ENCODE assay signal across 8 cellular contexts in the genomic region with DNA sequence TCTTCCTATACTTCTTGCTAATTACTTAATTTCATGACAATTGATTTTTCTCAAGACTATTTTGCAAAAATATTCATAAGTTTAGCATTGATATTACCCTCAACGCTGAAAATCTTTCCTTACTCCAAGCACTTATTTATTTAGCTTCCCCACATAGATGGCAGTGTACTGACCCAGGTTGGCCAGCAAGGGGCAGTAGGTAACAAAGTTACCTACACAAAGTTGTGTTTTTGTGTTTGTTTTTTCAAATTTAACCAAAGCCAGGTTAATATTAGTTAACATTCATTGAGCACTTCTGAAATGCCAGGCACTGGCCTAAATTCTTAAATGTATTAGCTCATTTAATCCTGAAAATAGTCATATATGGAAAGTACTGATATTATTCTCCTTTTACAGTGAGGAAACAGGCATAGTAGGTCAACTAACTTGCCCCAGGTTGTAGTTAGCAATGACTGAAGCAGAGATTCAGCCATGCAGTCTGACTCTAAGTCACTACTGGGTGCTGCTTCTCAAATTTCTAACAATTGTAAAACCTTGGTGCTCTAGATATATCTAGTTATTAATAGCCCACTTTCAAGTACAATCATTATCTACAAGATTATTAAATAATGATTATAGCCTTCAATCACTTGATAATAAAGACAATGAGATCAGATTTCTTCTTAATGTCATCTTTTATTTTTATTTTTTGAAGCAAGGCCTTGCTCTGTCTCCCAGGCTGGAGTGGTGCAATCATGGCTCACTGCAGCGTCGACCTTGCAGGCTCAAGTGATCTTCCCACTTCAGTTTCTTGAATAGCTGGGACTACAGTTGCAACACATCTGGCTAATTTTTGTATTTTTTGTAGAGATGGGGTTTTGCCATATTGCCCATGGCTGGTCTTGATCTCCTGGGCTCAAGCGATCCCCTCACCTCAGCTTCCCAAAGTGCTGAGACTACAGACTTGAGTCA. TPM values are rescaled to one million over a fixed set of nuclear protein-coding genes. Genes with fewer than 3 reads are reported as not detected.
A peak's percentile ranks its signal among the peaks of the same experiment; 100 is the strongest.
DNase-seq lines count a peak whose midpoint lies in the region; ATAC-seq, FAIRE-seq and TF ChIP-seq lines count a peak whose summit lies in the region.

No MANE protein-coding gene starts in this region.

- H3K4me1 ChIP-seq in right atrium auricular region: peaks cover 0 to 11% of the 10 kb centered on the region in 2 donors

- ATAC-seq in GM21423 (IDR thresholded peaks at IDR 0.05; ENCODE audit: unreplicated experiment) (peak; percentile 71), HG03025 (IDR thresholded peaks at IDR 0.05; ENCODE audit: low FRiP score, unreplicated experiment) (no peak), GM19455 (IDR thresholded peaks at IDR 0.05; ENCODE audit: unreplicated experiment) (no peak)

- no peak overlapping the region for H3K27ac ChIP-seq in right atrium auricular region

- no peak for DNase-seq in D721Med (ENCODE audit: insufficient read length, low spot score)
- DNase-seq in NCI-H2171 (lab: John Stamatoyannopoulos, UW): peak; percentile 6
- DNase-seq in activated naive CD8-positive, alpha-beta T cell treated with anti-CD3 and anti-CD28 coated beads for 36 hours: peak; percentile 20
- no peak for DNase-seq in right atrium auricular region (ENCODE audit: low spot score)
- peak; percentile 17 for DNase-seq in stimulated activated CD4-positive, alpha-beta T cell treated with anti-CD3 and anti-CD28 coated beads, Interleukin-4, amount 100 ng/mL, for 1 hour

- peaks cover 6% of the 10 kb centered on the region for H3K4me1 Mint-ChIP-seq in activated naive CD8-positive, alpha-beta T cell treated with anti-CD3 and anti-CD28 coated beads for 36 hours

- H3K4me3 ChIP-seq in right atrium auricular region: no peak overlapping the region

- no peaks in the 10 kb centered on the region for H3K27me3 Mint-ChIP-seq in activated naive CD8-positive, alpha-beta T cell treated with anti-CD3 and anti-CD28 coated beads for 36 hours

- peaks cover 4% of the 10 kb centered on the region for H3K36me3 Mint-ChIP-seq in activated naive CD8-positive, alpha-beta T cell treated with anti-CD3 and anti-CD28 coated beads for 36 hours

- no peak for FAIRE-seq in D721Med (lab: Jason Lieb, UNC)

- no peaks in the 10 kb centered on the region for H3K36me3 ChIP-seq in right atrium auricular region

- peak; percentile 65 for TF ChIP-seq CTCF in D721Med (IDR thresholded peaks at IDR 0.05; ENCODE audit: insufficient read depth, missing control alignments)
- peak; percentile 79 to 80 for TF ChIP-seq CTCF in right atrium auricular region (IDR thresholded peaks at IDR 0.05)

- no peaks in the 10 kb centered on the region for H3K27me3 ChIP-seq in right atrium auricular region

- H3K27ac Mint-ChIP-seq in activated naive CD8-positive, alpha-beta T cell treated with anti-CD3 and anti-CD28 coated beads for 36 hours: no peak overlapping the region

- H3K4me3 Mint-ChIP-seq in activated naive CD8-positive, alpha-beta T cell treated with anti-CD3 and anti-CD28 coated beads for 36 hours: no peak overlapping the region

- H3K9me3 Mint-ChIP-seq in activated naive CD8-positive, alpha-beta T cell treated with anti-CD3 and anti-CD28 coated beads for 36 hours: no peaks in the 10 kb centered on the region

- H3K9me3 ChIP-seq in right atrium auricular region: no peaks in the 10 kb centered on the region

RNA-seq across cellular contexts. Expression of a gene that starts 5.8 kb away (rescaled TPM):
- total RNA-seq in activated naive CD8-positive, alpha-beta T cell treated with anti-CD3 and anti-CD28 coated beads for 36 hours: 10 to 100 TPM; 91.4 to 93.3 TPM
- total RNA-seq in right atrium auricular region: 10 to 100 TPM; 15.1 to 27.6 TPM

RNA-seq across cellular contexts. Expression of a gene that starts 31.8 kb away (rescaled TPM):
- total RNA-seq in activated naive CD8-positive, alpha-beta T cell treated with anti-CD3 and anti-CD28 coated beads for 36 hours: 10 to 100 TPM; 12.6 to 12.8 TPM
- 10 to 100 TPM in 1 of 2 donors, 1 to 10 TPM in 1; 9.0 to 11.2 TPM for total RNA-seq in right atrium auricular region

Comparison
In these comparisons a context has a peak if more than half of its experiments do, and no peak if none do; other contexts are left out.
1. DNase-seq: peak in NCI-H2171 (single experiment), activated naive CD8-positive, alpha-beta T cell treated with anti-CD3 and anti-CD28 coated beads for 36 hours (single experiment) and stimulated activated CD4-positive, alpha-beta T cell treated with anti-CD3 and anti-CD28 coated beads, Interleukin-4, amount 100 ng/mL, for 1 hour (single experiment); none in D721Med (single experiment) and right atrium auricular region (single experiment).